In genomic region chr2:11004206-11004605, GRCh38 we compare ENCODE assay signal across 13 cellular contexts.
DNase-seq lines count a peak whose midpoint lies in the region; ATAC-seq, FAIRE-seq and TF ChIP-seq lines count a peak whose summit lies in the region.
"Had no signal": no experiment of that assay in that cellular context is flagged by ENCODE, and none has a peak within 500 bp of the region (broad histone marks: within the 10 kb centered on the region; RNA-seq: fewer than 3 reads in every experiment).

No MANE protein-coding gene starts in this region.

- H3K27ac ChIP-seq in HepG2 (ENCODE audit: extremely low read length, insufficient read depth, low read length) = no peak overlapping the region
- no peak overlapping the region for H3K27ac ChIP-seq in right lobe of liver
- H3K27ac ChIP-seq in SK-N-SH (ENCODE audit: low read depth in 2 of 2, low read length in 1 of 2) = no peak overlapping the region
- H3K27ac ChIP-seq: thoracic aorta had no signal

- no peak overlapping the region for H2AFZ ChIP-seq in HepG2 (ENCODE audit: low read length)
- no peak overlapping the region for H2AFZ ChIP-seq in SK-N-SH (ENCODE audit: low read depth)

- CTCF ChIA-PET in HepG2 (lab: Yijun Ruan, JAX; ENCODE audit: low intra/inter-chr PET ratio, low total read pairs) (no interaction called here), SK-N-SH (lab: Yijun Ruan, JAX) (no interaction called here)

- no peak overlapping the region for H3K9ac ChIP-seq in HepG2 (ENCODE audit: insufficient read depth, low read depth, low read length)
- no peak overlapping the region for H3K9ac ChIP-seq in SK-N-SH

- DNase-seq in HepG2 (ENCODE audit: low spot score) = peak; percentile 27
- DNase-seq in right lobe of liver = no peak
- no peak for DNase-seq in SK-N-SH
- peak; percentile 76 for DNase-seq in fibroblast of pulmonary artery (ENCODE audit: low read depth)
- no peak for DNase-seq in activated CD4-positive, alpha-beta T cell treated with anti-CD3 and anti-CD28 coated beads for 4 hours
- DNase-seq in GM10266 (ENCODE audit: extremely low spot score) = no peak
- no peak for DNase-seq in NCI-H1105 (lab: John Stamatoyannopoulos, UW)
- DNase-seq in NCI-H2196 (lab: John Stamatoyannopoulos, UW; ENCODE audit: unreplicated experiment) = no peak
- DNase-seq: activated naive CD8-positive, alpha-beta T cell treated with anti-CD3 and anti-CD28 coated beads, Interleukin-2, amount 10 ng/mL, durations not matched to agents 7 days and 5 days; DMS79 treated with DMSO at 0.1 percent for 48 hours; NCI-H1105 treated with DMSO at 0.1 percent for 48 hours; right cardiac atrium had no signal

- POLR2A ChIA-PET in HepG2 (lab: Yijun Ruan, JAX) (no interaction called here), SK-N-SH (lab: Yijun Ruan, JAX) (no interaction called here)

- peaks cover 3% of the 10 kb centered on the region for H3F3A ChIP-seq in SK-N-SH (replicated peaks; ENCODE audit: insufficient read depth)

- WGBS in HepG2 (ENCODE audit: low lambda C conversion rate) = 6% methylated on average over 3 of the region's 3 CpGs
- 78% methylated on average over 3 of the region's 3 CpGs for WGBS in right lobe of liver (ENCODE audit: insufficient coverage, low coverage, low lambda C conversion rate, missing lambda C conversion rate)
- 70% methylated on average over 3 of the region's 3 CpGs for WGBS in SK-N-SH (ENCODE audit: low lambda C conversion rate)

- BruUV-seq in HepG2 (replicated peaks; lab: Mats Ljungman, UMichigan) = no TSS peak

- H3K9me3 ChIP-seq in HepG2 (ENCODE audit: low read length) (no peaks in the 10 kb centered on the region), right lobe of liver (no peaks in the 10 kb centered on the region), SK-N-SH (no peaks in the 10 kb centered on the region)
- H3K9me3 ChIP-seq: thoracic aorta had no signal

- in situ Hi-C loops in HepG2 (cut with HindIII; ENCODE audit: extremely low pct_ligation_motif_present, low pct_unique_long_range_greater_than_20kb) = no loop called here

- H3K4me3 ChIP-seq in HepG2 (replicated peaks in 1 of 3; ENCODE audit: insufficient read depth in 1 of 3, low read depth in 2 of 3, low read length in 3 of 3) (no peak overlapping the region), right lobe of liver (no peak overlapping the region), SK-N-SH (ENCODE audit: low read depth in 2 of 2, low read length in 1 of 2) (no peak overlapping the region), fibroblast of pulmonary artery (replicated peaks; ENCODE audit: low read depth, low read length) (no peak overlapping the region)
- H3K4me3 ChIP-seq: thoracic aorta had no signal

- no peak for ATAC-seq in HepG2
- ATAC-seq in right lobe of liver = no peak
- ATAC-seq: right cardiac atrium had no signal

- H3K79me2 ChIP-seq in HepG2 (ENCODE audit: insufficient read depth, low read length) = no peaks in the 10 kb centered on the region
- no peaks in the 10 kb centered on the region for H3K79me2 ChIP-seq in SK-N-SH (ENCODE audit: insufficient read depth)

- TF ChIP-seq RAD21 in HepG2 (CRISPR knock-in tag; IDR thresholded peaks at IDR 0.05) = no peak
- no peak for TF ChIP-seq RAD21 in SK-N-SH (IDR thresholded peaks at IDR 0.05; ENCODE audit: low read length)

- no peaks in the 10 kb centered on the region for H3K9me2 ChIP-seq in SK-N-SH

- TF ChIP-seq POLR2A in HepG2 (IDR thresholded peaks at IDR 0.05; ENCODE audit: insufficient read depth in 1 of 2, low read depth in 2 of 2, low read length in 2 of 2) (no peak), right lobe of liver (IDR thresholded peaks at IDR 0.05) (no peak)

- no peak for FAIRE-seq in HepG2 (lab: Jason Lieb, UNC)

- intact Hi-C loops in HepG2 (cut with micrococcal nuclease; ENCODE audit: unreplicated experiment) (no loop called here), right lobe of liver (cut with DNase I) (no loop called here)

- no peaks in the 10 kb centered on the region for H3K36me3 ChIP-seq in HepG2 (replicated peaks in 1 of 2; ENCODE audit: control insufficient read depth in 1 of 2, insufficient read depth in 2 of 2, low read length in 2 of 2)
- H3K36me3 ChIP-seq in right lobe of liver = no peaks in the 10 kb centered on the region
- no peaks in the 10 kb centered on the region for H3K36me3 ChIP-seq in SK-N-SH (replicated peaks in 1 of 2; ENCODE audit: control insufficient read depth in 1 of 2, insufficient read depth in 2 of 2, low read length in 1 of 2)
- H3K36me3 ChIP-seq: thoracic aorta had no signal

- no peak overlapping the region for H3K4me2 ChIP-seq in HepG2 (ENCODE audit: low read depth, low read length)
- H3K4me2 ChIP-seq in SK-N-SH = no peak overlapping the region

- H3K27me3 ChIP-seq in HepG2 (ENCODE audit: control insufficient read depth in 1 of 2, insufficient read depth in 2 of 2, low read length in 2 of 2) (peaks cover 3 to 33% of the 10 kb centered on the region in 2 experiments; a peak in 3 of 5 replicates), right lobe of liver (no peaks in the 10 kb centered on the region), SK-N-SH (ENCODE audit: insufficient read depth) (no peaks in the 10 kb centered on the region; the same call in 1 of the 2 replicates)

- no peaks in the 10 kb centered on the region for H4K20me1 ChIP-seq in HepG2 (ENCODE audit: insufficient read depth, low read length)
- no peaks in the 10 kb centered on the region for H4K20me1 ChIP-seq in SK-N-SH (ENCODE audit: insufficient read depth)

- TF ChIP-seq EP300 in HepG2 (IDR thresholded peaks at IDR 0.05; ENCODE audit: low read depth in 2 of 2, low read length in 2 of 2) (no peak), HepG2 (CRISPR knock-in tag; IDR thresholded peaks at IDR 0.05; ENCODE audit: borderline replicate concordance) (no peak), SK-N-SH (IDR thresholded peaks at IDR 0.05; ENCODE audit: borderline replicate concordance in 1 of 2, low read depth in 1 of 2, low read length in 1 of 2) (no peak)

- H3K4me1 ChIP-seq in HepG2 (ENCODE audit: insufficient read depth, low read length) = no peaks in the 10 kb centered on the region
- H3K4me1 ChIP-seq in right lobe of liver = no peaks in the 10 kb centered on the region
- H3K4me1 ChIP-seq in SK-N-SH (ENCODE audit: control insufficient read depth in 1 of 2, insufficient read depth in 2 of 2, low read depth in 1 of 2, low read length in 1 of 2) = peaks cover 0 to 3% of the 10 kb centered on the region in 2 experiments; a peak in 1 of 4 replicates

- no peak for TF ChIP-seq CTCF in HepG2 (CRISPR knock-in tag; IDR thresholded peaks at IDR 0.05)
- TF ChIP-seq CTCF in right lobe of liver (IDR thresholded peaks at IDR 0.05) = no peak
- no peak for TF ChIP-seq CTCF in SK-N-SH (IDR thresholded peaks at IDR 0.05)
- no peak for TF ChIP-seq CTCF in fibroblast of pulmonary artery (IDR thresholded peaks at IDR 0.05; ENCODE audit: low read length, missing control alignments)
- no peak for TF ChIP-seq CTCF in GM10266 (IDR thresholded peaks at IDR 0.05; ENCODE audit: control insufficient read depth, insufficient read depth, low read depth, missing control alignments)

TF ChIP-seq in HepG2, 621 proteins besides CTCF, POLR2A, EP300 and RAD21:
- peak; percentile 42; the same call in 1 of the 2 replicates for TF ChIP-seq ZNF12 (CRISPR knock-in tag; IDR thresholded peaks at IDR 0.05)
- no peak for TF ChIP-seq CEBPG (CRISPR knock-in tag; IDR thresholded peaks at IDR 0.05)
- TF ChIP-seq FOSL2 (CRISPR knock-in tag; IDR thresholded peaks at IDR 0.05) = 0 out of 2 replicates have a peak, but pooled peaks have one; percentile 18

TF ChIP-seq in SK-N-SH, 30 proteins besides CTCF, POLR2A, EP300 and RAD21 (continues in another document):
- TF ChIP-seq REST (IDR thresholded peaks at IDR 0.05; ENCODE audit: low read depth, low read length) (no peak), POLR2AphosphoS5 (IDR thresholded peaks at IDR 0.05; ENCODE audit: low read depth, low read length) (no peak), PBX3 (IDR thresholded peaks at IDR 0.05) (peak; percentile 68), TCF12 (IDR thresholded peaks at IDR 0.05) (peak; percentile 22; the same call in 1 of the 2 replicates), NRF1 (IDR thresholded peaks at IDR 0.05; ENCODE audit: low read depth, low read length) (no peak), RXRA (IDR thresholded peaks at IDR 0.05; ENCODE audit: borderline replicate concordance, low read depth) (no peak)

Comparison
In these comparisons a context has a peak if more than half of its experiments do, and no peak if none do; other contexts are left out.
1. DNase-seq: peak in HepG2 (single experiment) and fibroblast of pulmonary artery (single experiment); none in right lobe of liver (0 of 3), SK-N-SH (single experiment), activated CD4-positive, alpha-beta T cell treated with anti-CD3 and anti-CD28 coated beads for 4 hours (0 of 2), GM10266 (single experiment), NCI-H1105 (single experiment) and NCI-H2196 (single experiment).
2. Of the 25 proteins assayed by ChIP-seq in both HepG2 and SK-N-SH: peak only in HepG2: none; only in SK-N-SH: PBX3 and TCF12; in both: FOSL2; in neither: 22.